Comparison of ENCODE assay signal across 12 cellular contexts in genomic region chr6:110646951-110647910, GRCh38.
A peak's percentile ranks its signal among the peaks of the same experiment; 100 is the strongest.
DNase-seq lines count a peak whose midpoint lies in the region; ATAC-seq, FAIRE-seq and TF ChIP-seq lines count a peak whose summit lies in the region.
"Had no signal": no experiment of that assay in that cellular context is flagged by ENCODE, and none has a peak within 500 bp of the region (broad histone marks: within the 10 kb centered on the region; RNA-seq: fewer than 3 reads in every experiment).

No MANE protein-coding gene starts in this region.

- H3K4me3 Mint-ChIP-seq in natural killer cell treated with Interleukin-12 subunit alpha and Interleukin-12 subunit beta and Interleukin-15 and Interleukin-18, amount 100 ng/mL, for 72 hours, result peak overlapping the region; percentile 34
- H3K4me3 Mint-ChIP-seq in natural killer cell, result no peak overlapping the region
- no peak overlapping the region for H3K4me3 Mint-ChIP-seq in activated naive CD4-positive, alpha-beta T cell treated with anti-CD3 and anti-CD28 coated beads, Interleukin-2, amount 10 ng/mL, durations not matched to agents 7 days and 5 days

- no peak overlapping the region for H3K27ac Mint-ChIP-seq in natural killer cell treated with Interleukin-12 subunit alpha and Interleukin-12 subunit beta and Interleukin-15 and Interleukin-18, amount 100 ng/mL, for 72 hours
- no peak overlapping the region for H3K27ac Mint-ChIP-seq in natural killer cell
- no peak overlapping the region for H3K27ac Mint-ChIP-seq in activated naive CD4-positive, alpha-beta T cell treated with anti-CD3 and anti-CD28 coated beads, Interleukin-2, amount 10 ng/mL, durations not matched to agents 7 days and 5 days

- H3K4me3 ChIP-seq in upper lobe of right lung (no peak overlapping the region), colonic mucosa (no peak overlapping the region)

- peaks cover 4 to 9% of the 10 kb centered on the region in 2 donors for H3K4me1 Mint-ChIP-seq in natural killer cell treated with Interleukin-12 subunit alpha and Interleukin-12 subunit beta and Interleukin-15 and Interleukin-18, amount 100 ng/mL, for 72 hours (ENCODE audit: low read depth in 2 of 2)
- peaks cover 0 to 5% of the 10 kb centered on the region in 2 donors for H3K4me1 Mint-ChIP-seq in natural killer cell
- no peaks in the 10 kb centered on the region for H3K4me1 Mint-ChIP-seq in activated naive CD4-positive, alpha-beta T cell treated with anti-CD3 and anti-CD28 coated beads, Interleukin-2, amount 10 ng/mL, durations not matched to agents 7 days and 5 days

- H3K36me3 Mint-ChIP-seq in natural killer cell treated with Interleukin-12 subunit alpha and Interleukin-12 subunit beta and Interleukin-15 and Interleukin-18, amount 100 ng/mL, for 72 hours, result peaks cover 6% of the 10 kb centered on the region
- no peaks in the 10 kb centered on the region for H3K36me3 Mint-ChIP-seq in natural killer cell
- H3K36me3 Mint-ChIP-seq in activated naive CD4-positive, alpha-beta T cell treated with anti-CD3 and anti-CD28 coated beads, Interleukin-2, amount 10 ng/mL, durations not matched to agents 7 days and 5 days, result peaks cover 14% of the 10 kb centered on the region

- H3K9me3 Mint-ChIP-seq in natural killer cell treated with Interleukin-12 subunit alpha and Interleukin-12 subunit beta and Interleukin-15 and Interleukin-18, amount 100 ng/mL, for 72 hours, result no peaks in the 10 kb centered on the region
- no peaks in the 10 kb centered on the region for H3K9me3 Mint-ChIP-seq in natural killer cell
- H3K9me3 Mint-ChIP-seq in activated naive CD4-positive, alpha-beta T cell treated with anti-CD3 and anti-CD28 coated beads, Interleukin-2, amount 10 ng/mL, durations not matched to agents 7 days and 5 days, result no peaks in the 10 kb centered on the region

- intact Hi-C loops in natural killer cell (cut with micrococcal nuclease) (no loop called here), upper lobe of right lung (cut with DNase I) (no loop called here), colonic mucosa (cut with DNase I) (no loop called here)

- no peak for DNase-seq in natural killer cell treated with Interleukin-12 subunit alpha and Interleukin-12 subunit beta and Interleukin-15 and Interleukin-18, amount 100 ng/mL, for 72 hours (ENCODE audit: low spot score)
- no peak for DNase-seq in natural killer cell
- DNase-seq in frontal cortex (ENCODE audit: low spot score in 2 of 2), result no peak
- DNase-seq in upper lobe of right lung, result no peak
- no peak for DNase-seq in colonic mucosa
- DNase-seq in activated naive CD4-positive, alpha-beta T cell treated with anti-CD3 and anti-CD28 coated beads, Interleukin-2, amount 10 ng/mL, durations not matched to agents 7 days and 5 days, result no peak
- DNase-seq: dermis blood vessel endothelial cell, Karpas-422, NCI-H748 treated with DMSO at 0.1 percent for 48 hours, T-helper 9 cell had no signal

- TF ChIP-seq CTCF in natural killer cell (IDR thresholded peaks at IDR 0.05) (no peak), VCaP (conservative IDR thresholded peaks at IDR 0.05) (no peak), upper lobe of right lung (IDR thresholded peaks at IDR 0.05) (peak; percentile 28), colonic mucosa (IDR thresholded peaks at IDR 0.05) (no peak)

- CTCF ChIA-PET in activated naive CD4-positive, alpha-beta T cell treated with anti-CD3 and anti-CD28 coated beads, Interleukin-2, amount 10 ng/mL, durations not matched to agents 7 days and 5 days (lab: Charles Lee), result interaction anchor here (0.6 kb wide), 1 partner anchor 1729 kb away, joined by 4 read pairs; no protein-coding TSS in a partner anchor

- FAIRE-seq in frontal cortex (lab: Jason Lieb, UNC), result peak; percentile 72

- H3K4me1 ChIP-seq in upper lobe of right lung (no peaks in the 10 kb centered on the region), colonic mucosa (no peaks in the 10 kb centered on the region)

- H3K36me3 ChIP-seq in upper lobe of right lung (peaks cover 9% of the 10 kb centered on the region), colonic mucosa (no peaks in the 10 kb centered on the region)

- H3K27me3 Mint-ChIP-seq in natural killer cell treated with Interleukin-12 subunit alpha and Interleukin-12 subunit beta and Interleukin-15 and Interleukin-18, amount 100 ng/mL, for 72 hours, result no peaks in the 10 kb centered on the region
- H3K27me3 Mint-ChIP-seq in natural killer cell (ENCODE audit: low read depth in 2 of 2), result no peaks in the 10 kb centered on the region
- no peaks in the 10 kb centered on the region for H3K27me3 Mint-ChIP-seq in activated naive CD4-positive, alpha-beta T cell treated with anti-CD3 and anti-CD28 coated beads, Interleukin-2, amount 10 ng/mL, durations not matched to agents 7 days and 5 days

- no peak for ATAC-seq in natural killer cell treated with Interleukin-12 subunit alpha and Interleukin-12 subunit beta and Interleukin-15 and Interleukin-18, amount 100 ng/mL, for 72 hours
- ATAC-seq in natural killer cell (no peak), upper lobe of right lung (no peak), GM19467 (IDR thresholded peaks at IDR 0.05; ENCODE audit: unreplicated experiment) (no peak)

- no peak overlapping the region for H3K9ac ChIP-seq in colonic mucosa (ENCODE audit: low read depth in 2 of 2, low read length in 2 of 2)

- peak overlapping the region; percentile 86 for H3K27ac ChIP-seq in VCaP
- H3K27ac ChIP-seq in upper lobe of right lung, result no peak overlapping the region
- no peak overlapping the region for H3K27ac ChIP-seq in colonic mucosa

- H3K27me3 ChIP-seq in upper lobe of right lung (no peaks in the 10 kb centered on the region), colonic mucosa (no peaks in the 10 kb centered on the region)

- no peaks in the 10 kb centered on the region for H3K9me3 ChIP-seq in upper lobe of right lung
- no peaks in the 10 kb centered on the region for H3K9me3 ChIP-seq in colonic mucosa
